ENCODE assay signal across 41 cellular contexts in genomic region chr12:5776091-5776490, GRCh38.
"Had no signal": no experiment of that assay in that cellular context is flagged by ENCODE, and none has a peak within 500 bp of the region (broad histone marks: within the 10 kb centered on the region; RNA-seq: fewer than 3 reads in every experiment).

No MANE protein-coding gene starts in this region.

- H3K9me3 Mint-ChIP-seq: activated naive CD4-positive, alpha-beta T cell treated with anti-CD3 and anti-CD28 coated beads for 36 hours; activated naive CD4-positive, alpha-beta T cell treated with anti-CD3 and anti-CD28 coated beads, Interleukin-2, amount 10 ng/mL, durations not matched to agents 7 days and 5 days; activated naive CD4-positive, alpha-beta T cell treated with anti-CD3 and anti-CD28 coated beads, Interleukin-2, amount 50 U/mL, for 24 hours; activated naive CD4-positive, alpha-beta T cell treated with anti-CD3 and anti-CD28 coated beads, Interleukin-2, amount 50 U/mL, for 72 hours; activated naive CD8-positive, alpha-beta T cell treated with anti-CD3 and anti-CD28 coated beads for 36 hours; activated naive CD8-positive, alpha-beta T cell treated with anti-CD3 and anti-CD28 coated beads, Interleukin-2, amount 10 ng/mL, durations not matched to agents 7 days and 5 days; activated naive CD8-positive, alpha-beta T cell treated with anti-CD3 and anti-CD28 coated beads, Interleukin-2, amount 50 U/mL, for 24 hours; activated T-cell treated with anti-CD3 and anti-CD28 coated beads, Interleukin-2, amount 50 U/mL, for 24 hours; activated T-cell treated with anti-CD3 and anti-CD28 coated beads, Interleukin-2, amount 50 U/mL, for 4 hours; activated T-cell treated with anti-CD3 and anti-CD28 coated beads, Interleukin-2, amount 50 U/mL, for 72 hours; activated T-helper 1 cell treated with anti-CD3 and anti-CD28 coated beads, Interleukin-12 subunit alpha, Interleukin-12 subunit beta, Interleukin-2, Interleukin-4 antibody, amounts not matched to agents 30 ng/mL and 10 ng/mL and 1 ng/mL, durations not matched to agents 14 hours and 24 hours and 36 hours; activated T-helper 17 cell treated with anti-CD3 and anti-CD28 coated beads, Interleukin-2, amount 50 U/mL, for 72 hours; activated T-helper 2 cell treated with anti-CD3 and anti-CD28 coated beads, Interferon-gamma antibody, Interleukin-2, Interleukin-4, amounts not matched to agents 10 μg/mL and 5 μg/mL and 100 μg/mL, durations not matched to agents 14 hours and 24 hours and 36 hours; brain; central memory CD8-positive, alpha-beta T cell had no signal

- H3K27ac ChIP-seq: adrenal gland, ascending aorta, body of pancreas, brain microvascular endothelial cell, breast epithelium, cardiac muscle cell had no signal

- H3K4me3 Mint-ChIP-seq: activated naive CD4-positive, alpha-beta T cell treated with anti-CD3 and anti-CD28 coated beads for 36 hours; activated naive CD4-positive, alpha-beta T cell treated with anti-CD3 and anti-CD28 coated beads, Interleukin-2, amount 10 ng/mL, durations not matched to agents 7 days and 5 days; activated naive CD4-positive, alpha-beta T cell treated with anti-CD3 and anti-CD28 coated beads, Interleukin-2, amount 50 U/mL, for 24 hours; activated naive CD8-positive, alpha-beta T cell; activated naive CD8-positive, alpha-beta T cell treated with anti-CD3 and anti-CD28 coated beads for 36 hours; activated naive CD8-positive, alpha-beta T cell treated with anti-CD3 and anti-CD28 coated beads, Interleukin-2, amount 10 ng/mL, durations not matched to agents 7 days and 5 days; activated naive CD8-positive, alpha-beta T cell treated with anti-CD3 and anti-CD28 coated beads, Interleukin-2, amount 50 U/mL, for 24 hours; activated T-cell treated with anti-CD3 and anti-CD28 coated beads, Interleukin-2, amount 50 U/mL, for 24 hours; activated T-cell treated with anti-CD3 and anti-CD28 coated beads, Interleukin-2, amount 50 U/mL, for 4 hours; activated T-cell treated with anti-CD3 and anti-CD28 coated beads, Interleukin-2, amount 50 U/mL, for 72 hours; activated T-helper 1 cell treated with anti-CD3 and anti-CD28 coated beads, Interleukin-12 subunit alpha, Interleukin-12 subunit beta, Interleukin-2, Interleukin-4 antibody, amounts not matched to agents 30 ng/mL and 10 ng/mL and 1 ng/mL, durations not matched to agents 14 hours and 24 hours and 36 hours; activated T-helper 17 cell treated with anti-CD3 and anti-CD28 coated beads, Interleukin-2, amount 50 U/mL, for 72 hours; brain; central memory CD8-positive, alpha-beta T cell had no signal

- H3K4me3 ChIP-seq: adrenal gland, ascending aorta, body of pancreas, breast epithelium, cardiac muscle cell had no signal

- H3K9me3 ChIP-seq: adrenal gland, ascending aorta, body of pancreas, breast epithelium had no signal

- H3K27me3 Mint-ChIP-seq: activated naive CD4-positive, alpha-beta T cell treated with anti-CD3 and anti-CD28 coated beads, Interleukin-2, amount 10 ng/mL, durations not matched to agents 7 days and 5 days had no signal

- H3K27me3 ChIP-seq: adrenal gland, ascending aorta, body of pancreas, brain microvascular endothelial cell, breast epithelium had no signal

- H3K27ac Mint-ChIP-seq: activated naive CD4-positive, alpha-beta T cell treated with anti-CD3 and anti-CD28 coated beads for 36 hours; activated naive CD4-positive, alpha-beta T cell treated with anti-CD3 and anti-CD28 coated beads, Interleukin-2, amount 10 ng/mL, durations not matched to agents 7 days and 5 days; activated naive CD4-positive, alpha-beta T cell treated with anti-CD3 and anti-CD28 coated beads, Interleukin-2, amount 50 U/mL, for 24 hours; activated naive CD4-positive, alpha-beta T cell treated with anti-CD3 and anti-CD28 coated beads, Interleukin-2, amount 50 U/mL, for 72 hours; activated naive CD8-positive, alpha-beta T cell; activated naive CD8-positive, alpha-beta T cell treated with anti-CD3 and anti-CD28 coated beads for 36 hours; activated naive CD8-positive, alpha-beta T cell treated with anti-CD3 and anti-CD28 coated beads, Interleukin-2, amount 10 ng/mL, durations not matched to agents 7 days and 5 days; activated naive CD8-positive, alpha-beta T cell treated with anti-CD3 and anti-CD28 coated beads, Interleukin-2, amount 50 U/mL, for 24 hours; activated T-cell treated with anti-CD3 and anti-CD28 coated beads, Interleukin-2, amount 50 U/mL, for 24 hours; activated T-cell treated with anti-CD3 and anti-CD28 coated beads, Interleukin-2, amount 50 U/mL, for 72 hours; activated T-helper 1 cell treated with anti-CD3 and anti-CD28 coated beads, Interleukin-12 subunit alpha, Interleukin-12 subunit beta, Interleukin-2, Interleukin-4 antibody, amounts not matched to agents 30 ng/mL and 10 ng/mL and 1 ng/mL, durations not matched to agents 14 hours and 24 hours and 36 hours; activated T-helper 17 cell treated with anti-CD3 and anti-CD28 coated beads, Interleukin-2, amount 50 U/mL, for 72 hours; activated T-helper 2 cell treated with anti-CD3 and anti-CD28 coated beads, Interferon-gamma antibody, Interleukin-2, Interleukin-4, amounts not matched to agents 10 μg/mL and 5 μg/mL and 100 μg/mL, durations not matched to agents 14 hours and 24 hours and 36 hours; brain had no signal

- H3K36me3 Mint-ChIP-seq: activated naive CD4-positive, alpha-beta T cell treated with anti-CD3 and anti-CD28 coated beads, Interleukin-2, amount 10 ng/mL, durations not matched to agents 7 days and 5 days; activated naive CD4-positive, alpha-beta T cell treated with anti-CD3 and anti-CD28 coated beads, Interleukin-2, amount 50 U/mL, for 24 hours; activated naive CD4-positive, alpha-beta T cell treated with anti-CD3 and anti-CD28 coated beads, Interleukin-2, amount 50 U/mL, for 72 hours; activated naive CD8-positive, alpha-beta T cell; activated naive CD8-positive, alpha-beta T cell treated with anti-CD3 and anti-CD28 coated beads for 36 hours; activated naive CD8-positive, alpha-beta T cell treated with anti-CD3 and anti-CD28 coated beads, Interleukin-2, amount 10 ng/mL, durations not matched to agents 7 days and 5 days; brain had no signal

- H3K36me3 ChIP-seq: adrenal gland, ascending aorta, brain microvascular endothelial cell, breast epithelium, cardiac muscle cell had no signal

- DNase-seq: activated effector memory CD4-positive, alpha-beta T cell treated with anti-CD3 and anti-CD28 coated beads, Interleukin-2, amount 50 U/mL, for 16 hours; activated effector memory CD4-positive, alpha-beta T cell treated with Interleukin-2 at 50 U/mL for 16 hours; activated gamma-delta T cell; activated gamma-delta T cell treated with Interleukin-2 at 50 U/mL for 16 hours; activated naive CD4-positive, alpha-beta T cell; activated naive CD4-positive, alpha-beta T cell treated with anti-CD3 and anti-CD28 coated beads for 36 hours; activated naive CD4-positive, alpha-beta T cell treated with anti-CD3 and anti-CD28 coated beads, Interleukin-2, amount 10 ng/mL, durations not matched to agents 7 days and 5 days; activated naive CD4-positive, alpha-beta T cell treated with anti-CD3 and anti-CD28 coated beads, Interleukin-2, amount 50 U/mL, for 16 hours; activated naive CD4-positive, alpha-beta T cell treated with Interleukin-2 at 50 U/mL for 16 hours; activated naive CD8-positive, alpha-beta T cell treated with anti-CD3 and anti-CD28 coated beads for 36 hours; activated naive CD8-positive, alpha-beta T cell treated with anti-CD3 and anti-CD28 coated beads, Interleukin-2, amount 10 ng/mL, durations not matched to agents 7 days and 5 days; activated naive CD8-positive, alpha-beta T cell treated with anti-CD3 and anti-CD28 coated beads, Interleukin-2, amount 50 U/mL, for 24 hours; activated T-cell treated with anti-CD3 and anti-CD28 coated beads for 4 hours; activated T-cell treated with anti-CD3 and anti-CD28 coated beads, Interleukin-2, amount 50 U/mL, for 1 hour; activated T-cell treated with anti-CD3 and anti-CD28 coated beads, Interleukin-2, amount 50 U/mL, for 24 hours; activated T-cell treated with anti-CD3 and anti-CD28 coated beads, Interleukin-2, amount 50 U/mL, for 4 hours; activated T-cell treated with anti-CD3 and anti-CD28 coated beads, Interleukin-2, amount 50 U/mL, for 48 hours; activated T-cell treated with anti-CD3 and anti-CD28 coated beads, Interleukin-2, amount 50 U/mL, for 72 hours; adrenal gland; amniotic stem cell; amygdala; anterior cingulate cortex; aorta; body of pancreas; brain microvascular endothelial cell; caudate nucleus; central memory CD4-positive, alpha-beta T cell; cerebellar nuclear complex had no signal

- FAIRE-seq: astrocyte, bronchial epithelial cell had no signal

- H3K4me1 ChIP-seq: adrenal gland, ascending aorta, body of pancreas, breast epithelium had no signal

- H3K4me1 Mint-ChIP-seq: activated naive CD4-positive, alpha-beta T cell treated with anti-CD3 and anti-CD28 coated beads, Interleukin-2, amount 10 ng/mL, durations not matched to agents 7 days and 5 days; activated naive CD4-positive, alpha-beta T cell treated with anti-CD3 and anti-CD28 coated beads, Interleukin-2, amount 50 U/mL, for 24 hours; activated naive CD8-positive, alpha-beta T cell treated with anti-CD3 and anti-CD28 coated beads for 36 hours; activated naive CD8-positive, alpha-beta T cell treated with anti-CD3 and anti-CD28 coated beads, Interleukin-2, amount 10 ng/mL, durations not matched to agents 7 days and 5 days; activated naive CD8-positive, alpha-beta T cell treated with anti-CD3 and anti-CD28 coated beads, Interleukin-2, amount 50 U/mL, for 24 hours; activated T-helper 17 cell treated with anti-CD3 and anti-CD28 coated beads, Interleukin-2, amount 50 U/mL, for 72 hours; central memory CD8-positive, alpha-beta T cell had no signal
